16 cellular contexts compared by ENCODE assay signal in genomic region chr4:105631818-105632400, GRCh38.
DNase-seq lines count a peak whose midpoint lies in the region; ATAC-seq, FAIRE-seq and TF ChIP-seq lines count a peak whose summit lies in the region.
"Had no signal": no experiment of that assay in that cellular context is flagged by ENCODE, and none has a peak within 500 bp of the region (broad histone marks: within the 10 kb centered on the region; RNA-seq: fewer than 3 reads in every experiment).

No MANE protein-coding gene starts in this region.

- H3K9me3 Mint-ChIP-seq in CD4-positive, alpha-beta T cell: no peaks in the 10 kb centered on the region
- H3K9me3 Mint-ChIP-seq in astrocyte (ENCODE audit: unreplicated experiment): no peaks in the 10 kb centered on the region

- H3K36me3 ChIP-seq in astrocyte (ENCODE audit: insufficient read depth, low read length): no peaks in the 10 kb centered on the region
- H3K36me3 ChIP-seq: BLaER1 treated with 17β-estradiol and CSF1 and Interleukin-3, amounts not matched to agents 10 nM and 100 nM; uterus had no signal

- no peaks in the 10 kb centered on the region for H3K4me1 Mint-ChIP-seq in CD4-positive, alpha-beta T cell (ENCODE audit: low read depth)
- H3K4me1 Mint-ChIP-seq in astrocyte (ENCODE audit: low read depth, unreplicated experiment): peaks cover 8% of the 10 kb centered on the region

- no peak for TF ChIP-seq POLR2A in GM12891 (IDR thresholded peaks at IDR 0.05; ENCODE audit: low read depth, low read length)

- no peak overlapping the region for H2AFZ ChIP-seq in astrocyte (ENCODE audit: low read depth, low read length)

- H3K9ac ChIP-seq in astrocyte (ENCODE audit: low read length): no peak overlapping the region
- H3K9ac ChIP-seq: BLaER1 treated with 17β-estradiol and CSF1 and Interleukin-3, amounts not matched to agents 10 nM and 100 nM had no signal

- no peak for ATAC-seq in CD4-positive, alpha-beta T cell (ENCODE audit: poor library complexity)
- ATAC-seq in HG03354 (IDR thresholded peaks at IDR 0.05; ENCODE audit: poor library complexity, severe bottlenecking, unreplicated experiment) (peak; percentile 36), HG03460 (IDR thresholded peaks at IDR 0.05; ENCODE audit: unreplicated experiment) (no peak)
- ATAC-seq: stimulated activated naive CD8-positive, alpha-beta T cell treated with anti-CD3 and anti-CD28 coated beads, Interleukin-15, Interleukin-2, amounts not matched to agents 100 U/mL and 50 U/mL, for 24 hours had no signal

- H3K4me1 ChIP-seq in astrocyte (ENCODE audit: insufficient read depth, low read length): no peaks in the 10 kb centered on the region
- H3K4me1 ChIP-seq: uterus had no signal

- POLR2A ChIA-PET in CD4-positive, alpha-beta T cell (lab: Charles Lee): no interaction called here

- H3K9me3 ChIP-seq in CD4-positive, alpha-beta T cell (ENCODE audit: control insufficient read depth, low read length): no peaks in the 10 kb centered on the region
- H3K9me3 ChIP-seq in astrocyte (ENCODE audit: insufficient read depth, low read depth, low read length): no peaks in the 10 kb centered on the region
- H3K9me3 ChIP-seq: BLaER1 treated with 17β-estradiol and CSF1 and Interleukin-3, amounts not matched to agents 10 nM and 100 nM; uterus had no signal

- FAIRE-seq in astrocyte (lab: Jason Lieb, UNC) (no peak), GM12891 (lab: Jason Lieb, UNC) (no peak)

- peaks cover 9% of the 10 kb centered on the region for H3K27me3 Mint-ChIP-seq in CD4-positive, alpha-beta T cell
- H3K27me3 Mint-ChIP-seq in astrocyte (ENCODE audit: low read depth, unreplicated experiment): no peaks in the 10 kb centered on the region

- H4K20me1 ChIP-seq in astrocyte (ENCODE audit: insufficient read depth, low read length): no peaks in the 10 kb centered on the region
- H4K20me1 ChIP-seq: BLaER1 treated with 17β-estradiol and CSF1 and Interleukin-3, amounts not matched to agents 10 nM and 100 nM had no signal

- no peak for DNase-seq in CD4-positive, alpha-beta T cell
- no peak for DNase-seq in astrocyte (ENCODE audit: low read depth)
- DNase-seq in left kidney (ENCODE audit: low read depth, low spot score): peak; percentile 14
- DNase-seq in GM12891 (ENCODE audit: insufficient read length, low spot score): no peak
- DNase-seq in T1000 (lab: John Stamatoyannopoulos, UW): no peak
- no peak for DNase-seq in stimulated activated naive CD4-positive, alpha-beta T cell treated with Interleukin-2 at 50 U/mL for 16 hours (lab: John Stamatoyannopoulos, UW)
- DNase-seq: activated CD4-positive, CD25-positive, alpha-beta regulatory T cell treated with anti-CD3 and anti-CD28 coated beads, Interleukin-2, amount 50 U/mL, for 72 hours; GF-D8; GOT3; Kasumi-1; stimulated activated naive CD8-positive, alpha-beta T cell treated with anti-CD3 and anti-CD28 coated beads, Interleukin-15, Interleukin-2, amounts not matched to agents 100 U/mL and 50 U/mL, for 24 hours; SW 1271; uterus had no signal

- no peak overlapping the region for H3K4me3 ChIP-seq in astrocyte (ENCODE audit: insufficient read depth, low read depth, low read length)
- H3K4me3 ChIP-seq: BLaER1 treated with 17β-estradiol and CSF1 and Interleukin-3, amounts not matched to agents 10 nM and 100 nM; uterus had no signal

- no peak overlapping the region for H3K27ac ChIP-seq in CD4-positive, alpha-beta T cell (ENCODE audit: low read depth, low read length)
- no peak overlapping the region for H3K27ac ChIP-seq in astrocyte (ENCODE audit: low read depth, low read length)
- H3K27ac ChIP-seq: BLaER1 treated with 17β-estradiol and CSF1 and Interleukin-3, amounts not matched to agents 10 nM and 100 nM had no signal

- CTCF ChIA-PET in CD4-positive, alpha-beta T cell (lab: Charles Lee): interaction anchor here (1.3 to 2.1 kb wide), 2 partner anchors 12 to 14 kb away, joined by 3 to 4 read pairs; no protein-coding TSS in a partner anchor

- no peaks in the 10 kb centered on the region for H3K79me2 ChIP-seq in astrocyte (ENCODE audit: insufficient read depth, low read length)

- intact Hi-C loops in CD4-positive, alpha-beta T cell (cut with DNase I, micrococcal nuclease): loop anchor here (1.0 to 5.0 kb wide), 2 partner anchors 490 to 491 kb away; no protein-coding TSS in a partner anchor

- H3K4me3 Mint-ChIP-seq in CD4-positive, alpha-beta T cell: no peak overlapping the region
- H3K4me3 Mint-ChIP-seq in astrocyte (ENCODE audit: unreplicated experiment): no peak overlapping the region

- no peak overlapping the region for H3K4me2 ChIP-seq in astrocyte (ENCODE audit: low read length)
- H3K4me2 ChIP-seq: BLaER1 treated with 17β-estradiol and CSF1 and Interleukin-3, amounts not matched to agents 10 nM and 100 nM had no signal

- peak; percentile 64 for TF ChIP-seq CTCF in CD4-positive, alpha-beta T cell (IDR thresholded peaks at IDR 0.05)
- peak; percentile 23 for TF ChIP-seq CTCF in astrocyte (IDR thresholded peaks at IDR 0.05; ENCODE audit: insufficient read depth, low read depth, low read length)

- no peaks in the 10 kb centered on the region for H3K36me3 Mint-ChIP-seq in CD4-positive, alpha-beta T cell (ENCODE audit: low read depth)
- no peaks in the 10 kb centered on the region for H3K36me3 Mint-ChIP-seq in astrocyte (ENCODE audit: low read depth, unreplicated experiment)

- no peak overlapping the region for H3K27ac Mint-ChIP-seq in CD4-positive, alpha-beta T cell
- peak overlapping the region; percentile 47 for H3K27ac Mint-ChIP-seq in astrocyte (ENCODE audit: unreplicated experiment)

- peaks cover 4% of the 10 kb centered on the region for H3K27me3 ChIP-seq in CD4-positive, alpha-beta T cell (ENCODE audit: control insufficient read depth, insufficient read depth, low read length)
- H3K27me3 ChIP-seq in astrocyte (ENCODE audit: insufficient read depth, low read length): no peaks in the 10 kb centered on the region
- H3K27me3 ChIP-seq: BLaER1 treated with 17β-estradiol and CSF1 and Interleukin-3, amounts not matched to agents 10 nM and 100 nM; uterus had no signal

TF ChIP-seq in GM12891, 5 proteins besides CTCF, POLR2A, EP300 and RAD21:
- TF ChIP-seq SPI1 (IDR thresholded peaks at IDR 0.05; ENCODE audit: low read depth, low read length) (no peak), POU2F2 (IDR thresholded peaks at IDR 0.05; ENCODE audit: low read depth, low read length) (no peak), TAF1 (IDR thresholded peaks at IDR 0.05; ENCODE audit: low read depth, low read length) (no peak), PAX5 (IDR thresholded peaks at IDR 0.05; ENCODE audit: insufficient read depth, low read length, severe bottlenecking) (no peak), POLR2AphosphoS5 (IDR thresholded peaks at IDR 0.05; ENCODE audit: low read depth, low read length) (no peak)
